ENCODE assay signal across 11 cellular contexts in genomic region chr3:141489184-141489583, GRCh38. TPM values are rescaled to one million over a fixed set of nuclear protein-coding genes. Genes with fewer than 3 reads are reported as not detected.
DNase-seq lines count a peak whose midpoint lies in the region; ATAC-seq and TF ChIP-seq lines count a peak whose summit lies in the region.
"Had no signal": no experiment of that assay in that cellular context is flagged by ENCODE, and none has a peak within 500 bp of the region (broad histone marks: within the 10 kb centered on the region; RNA-seq: fewer than 3 reads in every experiment).

No MANE protein-coding gene starts in this region.

- H4K91ac ChIP-seq in neuronal stem cell (ENCODE audit: low read depth, low read length, poor library complexity) = no peak overlapping the region

- no peak overlapping the region for H2AK5ac ChIP-seq in neuronal stem cell (ENCODE audit: low read depth, low read length)

- no peak overlapping the region for H3K18ac ChIP-seq in neuronal stem cell (ENCODE audit: low read length)

- H3K9me3 Mint-ChIP-seq in endodermal cell = no peaks in the 10 kb centered on the region

- no peak overlapping the region for H3K27ac ChIP-seq in endodermal cell (ENCODE audit: low read depth, low read length)
- no peak overlapping the region for H3K27ac ChIP-seq in neuronal stem cell (replicated peaks; ENCODE audit: low read length)
- H3K27ac ChIP-seq: RWPE1 had no signal

- H3K4ac ChIP-seq in neuronal stem cell (ENCODE audit: low read length) = no peak overlapping the region

- H3K4me3 ChIP-seq in endodermal cell (ENCODE audit: low read length) (peak overlapping the region; percentile 85), neuronal stem cell (ENCODE audit: low read length in 2 of 2) (no peak overlapping the region)

- no peak overlapping the region for H3K4me3 Mint-ChIP-seq in endodermal cell

- H3K36me3 Mint-ChIP-seq in endodermal cell (ENCODE audit: low read depth) = no peaks in the 10 kb centered on the region

- peaks cover 18% of the 10 kb centered on the region for H3K4me1 ChIP-seq in endodermal cell (ENCODE audit: control insufficient read depth, insufficient read depth, low read length)
- peaks cover 4 to 13% of the 10 kb centered on the region in 2 donors for H3K4me1 ChIP-seq in neuronal stem cell (ENCODE audit: control insufficient read depth in 2 of 2, insufficient read depth in 1 of 2, low read depth in 1 of 2, low read length in 2 of 2)

- 59% methylated on average over 1 of the region's 1 CpG; no CpG with 5 or more reads in 1 of the 2 experiments for WGBS in endodermal cell (ENCODE audit: insufficient coverage in 1 of 2, insufficient read length in 1 of 2), 2 experiments
- no CpG with 5 or more reads among the region's 1 CpG for WGBS in neuronal stem cell (ENCODE audit: extremely low coverage in 2 of 2, insufficient read length in 2 of 2, insufficient replicate concordance in 1 of 2), 2 donors

- no peaks in the 10 kb centered on the region for H3K79me1 ChIP-seq in neuronal stem cell (ENCODE audit: low read depth, low read length)

- no peak for ATAC-seq in HG03175 (IDR thresholded peaks at IDR 0.05; ENCODE audit: unreplicated experiment)

- H3K27me3 Mint-ChIP-seq in endodermal cell (ENCODE audit: insufficient read depth) = peaks cover 18% of the 10 kb centered on the region

- DNase-seq in stimulated activated naive CD4-positive, alpha-beta T cell treated with Interleukin-2 at 50 U/mL for 16 hours (lab: John Stamatoyannopoulos, UW) = peak; percentile 32
- no peak for DNase-seq in stimulated activated naive CD4-positive, alpha-beta T cell (lab: John Stamatoyannopoulos, UW)
- DNase-seq in RPMI8226 (peak; percentile 23), endodermal cell (no peak), SIG-M5 treated with dmso at 0.1 percent for 504 hours (lab: John Stamatoyannopoulos, UW; ENCODE audit: unreplicated experiment) (no peak), NCI-H187 (lab: John Stamatoyannopoulos, UW) (no peak), neuronal stem cell (ENCODE audit: low spot score) (no peak)
- DNase-seq: anterior cingulate cortex, NCI-H2081 treated with DMSO at 0.1 percent for 48 hours had no signal

- H3K27ac Mint-ChIP-seq in endodermal cell = no peak overlapping the region

- no peaks in the 10 kb centered on the region for H3K9me3 ChIP-seq in endodermal cell (ENCODE audit: control insufficient read depth, low read length)
- no peaks in the 10 kb centered on the region for H3K9me3 ChIP-seq in neuronal stem cell (replicated peaks in 1 of 2; ENCODE audit: control insufficient read depth in 2 of 2, insufficient read depth in 1 of 2, low read depth in 1 of 2, low read length in 2 of 2)

- H3K4me2 ChIP-seq in neuronal stem cell (ENCODE audit: insufficient read depth, low read length, poor library complexity, severe bottlenecking) = no peak overlapping the region

- H3K9ac ChIP-seq in endodermal cell (ENCODE audit: extremely low read depth, low read length, poor library complexity, severe bottlenecking) (no peak overlapping the region), neuronal stem cell (ENCODE audit: low read depth, low read length, poor library complexity) (no peak overlapping the region)

- no peak overlapping the region for H2BK120ac ChIP-seq in neuronal stem cell (ENCODE audit: low read depth, low read length)

- no peak overlapping the region for H4K8ac ChIP-seq in neuronal stem cell (ENCODE audit: low read depth, low read length)

- H2AFZ ChIP-seq in neuronal stem cell (ENCODE audit: low read length) = no peak overlapping the region

- H3K36me3 ChIP-seq in endodermal cell (ENCODE audit: control insufficient read depth, insufficient read depth, low read length) (no peaks in the 10 kb centered on the region), neuronal stem cell (replicated peaks in 1 of 2; ENCODE audit: control insufficient read depth in 2 of 2, insufficient read depth in 2 of 2, low read length in 2 of 2) (peaks cover 0 to 4% of the 10 kb centered on the region in 2 donors)

- H2BK5ac ChIP-seq in neuronal stem cell (ENCODE audit: low read length) = no peak overlapping the region

- H2BK15ac ChIP-seq in neuronal stem cell (ENCODE audit: low read length) = no peak overlapping the region

- no peak overlapping the region for H2BK12ac ChIP-seq in neuronal stem cell (ENCODE audit: low read length)

- H3K27me3 ChIP-seq in endodermal cell (ENCODE audit: control insufficient read depth, insufficient read depth, low read length, poor library complexity, severe bottlenecking) (no peaks in the 10 kb centered on the region), neuronal stem cell (ENCODE audit: control insufficient read depth in 3 of 3, insufficient read depth in 3 of 3, low read depth in 1 of 3, low read length in 3 of 3) (no peaks in the 10 kb centered on the region)

- TF ChIP-seq CTCF in endodermal cell (conservative IDR thresholded peaks at IDR 0.05) = no peak

- H3K14ac ChIP-seq in neuronal stem cell (ENCODE audit: low read length) = no peak overlapping the region

- peaks cover 35% of the 10 kb centered on the region for H3K4me1 Mint-ChIP-seq in endodermal cell

- no peak overlapping the region for H3K23ac ChIP-seq in neuronal stem cell (ENCODE audit: low read depth, low read length, poor library complexity)

RNA-seq across cellular contexts. Expression of gene RASA2, which starts 2.4 kb away (rescaled TPM):
- 10 to 100 TPM; 20.5 to 25.0 TPM for total RNA-seq in endodermal cell
- 15.8 TPM for polyA plus RNA-seq in endodermal cell (2013, experiment 1 of 2)
- 14.9 TPM for polyA plus RNA-seq in endodermal cell (2013, experiment 2 of 2)
- 13.3 TPM for polyA plus RNA-seq in neuronal stem cell (2013, experiment 1 of 2)
- 14.7 TPM for polyA plus RNA-seq in neuronal stem cell (2013, experiment 2 of 2)

Comparison
In these comparisons a context has a peak if more than half of its experiments do, and no peak if none do; other contexts are left out.
1. DNase-seq: peak in stimulated activated naive CD4-positive, alpha-beta T cell treated with Interleukin-2 at 50 U/mL for 16 hours (single experiment) and RPMI8226 (single experiment); none in stimulated activated naive CD4-positive, alpha-beta T cell (0 of 6), endodermal cell (single experiment), SIG-M5 treated with dmso at 0.1 percent for 504 hours (single experiment), NCI-H187 (0 of 2) and neuronal stem cell (single experiment).